ENCODE assay signal across 9 cellular contexts in genomic region chrX:1205681-1206611, GRCh38. TPM values are rescaled to one million over a fixed set of nuclear protein-coding genes. Genes with fewer than 3 reads are reported as not detected.
A peak's percentile ranks its signal among the peaks of the same experiment; 100 is the strongest.
DNase-seq lines count a peak whose midpoint lies in the region; ATAC-seq, FAIRE-seq and TF ChIP-seq lines count a peak whose summit lies in the region.
"Had no signal": no experiment of that assay in that cellular context is flagged by ENCODE, and none has a peak within 500 bp of the region (broad histone marks: within the 10 kb centered on the region; RNA-seq: fewer than 3 reads in every experiment).

No MANE protein-coding gene starts in this region.

- in situ Hi-C loops in astrocyte of the spinal cord (cut with HindIII; ENCODE audit: low sequenced_read_pairs), result no loop called here

- DNase-seq in NCI-H226 (peak; percentile 79), astrocyte of the spinal cord (ENCODE audit: low read depth, low spot score) (peak; percentile 62), iPS DF 19.7 (ENCODE audit: low read depth, low spot score) (peak; percentile 95), sciatic nerve (ENCODE audit: low spot score) (peak; percentile 34)

- peak; percentile 94 for FAIRE-seq in G401.6 (lab: Jason Lieb, UNC)

- peak; percentile 83 for ATAC-seq in sciatic nerve
- ATAC-seq in GM19324 (IDR thresholded peaks at IDR 0.05; ENCODE audit: low FRiP score, unreplicated experiment), result no peak
- ATAC-seq in GM21529 (IDR thresholded peaks at IDR 0.05; ENCODE audit: unreplicated experiment), result no peak
- ATAC-seq in GM18861 (IDR thresholded peaks at IDR 0.05; ENCODE audit: unreplicated experiment), result no peak

- intact Hi-C loops in sciatic nerve (cut with DNase I), result no loop called here

- TF ChIP-seq CTCF in astrocyte of the spinal cord (IDR thresholded peaks at IDR 0.05; ENCODE audit: low read depth, low read length), result no peak

- H3K4me3 ChIP-seq in astrocyte of the spinal cord (ENCODE audit: low read depth, low read length), result no peak overlapping the region
- H3K4me3 ChIP-seq: SJSA1 had no signal

RNA-seq across cellular contexts. Expression of gene CRLF2, which starts 6.5 kb away (rescaled TPM):
- total RNA-seq in sciatic nerve, result 0.22 TPM
- total RNA-seq: SJSA1 had no signal

Comparison
In these comparisons a context has a peak if more than half of its experiments do, and no peak if none do; other contexts are left out.
1. DNase-seq: peak in every context shown above with its lines; median percentile 95 in iPS DF 19.7; 79 in NCI-H226; 62 in astrocyte of the spinal cord; 34 in sciatic nerve.